In the genomic region with DNA sequence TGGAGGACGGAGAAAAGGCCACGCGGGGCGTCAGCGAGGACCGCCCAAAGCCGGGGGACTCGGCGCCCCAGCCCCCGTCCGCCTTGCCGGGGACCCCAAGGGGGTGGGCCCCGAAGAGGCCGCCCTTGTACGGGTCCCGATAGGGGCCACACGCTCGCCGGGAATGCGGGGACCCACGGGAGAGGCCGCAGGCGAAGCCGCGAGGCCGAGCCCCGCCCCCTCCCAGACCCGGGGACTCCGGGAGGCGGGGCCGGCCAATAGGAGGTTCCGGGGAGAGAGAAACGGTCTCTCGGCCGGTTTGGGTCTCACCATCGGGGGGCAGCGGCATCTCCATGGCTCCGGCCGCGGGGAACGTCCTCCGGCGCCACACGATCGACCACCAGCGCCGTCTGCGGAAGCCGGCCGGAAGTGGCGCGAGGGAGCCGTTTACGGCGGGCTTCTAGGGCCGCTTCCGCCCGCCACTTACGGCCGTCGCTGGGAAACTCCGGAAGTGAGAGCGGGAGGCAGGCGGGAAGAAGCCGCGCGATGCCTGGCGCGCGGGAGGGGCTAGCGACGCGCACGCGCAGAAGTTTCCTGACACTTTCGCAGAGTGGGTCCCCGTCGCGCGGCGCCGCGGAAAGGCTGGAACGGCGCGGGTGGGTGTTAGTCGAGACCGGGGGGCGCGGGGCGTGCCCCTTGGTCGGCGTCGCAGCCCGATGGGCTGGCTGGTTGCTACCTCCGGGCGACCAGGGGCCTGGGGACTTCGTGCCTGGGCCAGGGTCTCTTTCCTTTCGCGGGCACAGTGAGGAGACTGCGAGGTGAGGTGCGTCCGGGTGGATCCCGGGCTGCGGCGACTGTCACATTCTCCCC, we compare ENCODE assay signal across 8 cellular contexts. TPM values are rescaled to one million over a fixed set of nuclear protein-coding genes. Genes with fewer than 3 reads are reported as not detected.
DNase-seq lines count a peak whose midpoint lies in the region; ATAC-seq, FAIRE-seq and TF ChIP-seq lines count a peak whose summit lies in the region.

A gene with protein sequence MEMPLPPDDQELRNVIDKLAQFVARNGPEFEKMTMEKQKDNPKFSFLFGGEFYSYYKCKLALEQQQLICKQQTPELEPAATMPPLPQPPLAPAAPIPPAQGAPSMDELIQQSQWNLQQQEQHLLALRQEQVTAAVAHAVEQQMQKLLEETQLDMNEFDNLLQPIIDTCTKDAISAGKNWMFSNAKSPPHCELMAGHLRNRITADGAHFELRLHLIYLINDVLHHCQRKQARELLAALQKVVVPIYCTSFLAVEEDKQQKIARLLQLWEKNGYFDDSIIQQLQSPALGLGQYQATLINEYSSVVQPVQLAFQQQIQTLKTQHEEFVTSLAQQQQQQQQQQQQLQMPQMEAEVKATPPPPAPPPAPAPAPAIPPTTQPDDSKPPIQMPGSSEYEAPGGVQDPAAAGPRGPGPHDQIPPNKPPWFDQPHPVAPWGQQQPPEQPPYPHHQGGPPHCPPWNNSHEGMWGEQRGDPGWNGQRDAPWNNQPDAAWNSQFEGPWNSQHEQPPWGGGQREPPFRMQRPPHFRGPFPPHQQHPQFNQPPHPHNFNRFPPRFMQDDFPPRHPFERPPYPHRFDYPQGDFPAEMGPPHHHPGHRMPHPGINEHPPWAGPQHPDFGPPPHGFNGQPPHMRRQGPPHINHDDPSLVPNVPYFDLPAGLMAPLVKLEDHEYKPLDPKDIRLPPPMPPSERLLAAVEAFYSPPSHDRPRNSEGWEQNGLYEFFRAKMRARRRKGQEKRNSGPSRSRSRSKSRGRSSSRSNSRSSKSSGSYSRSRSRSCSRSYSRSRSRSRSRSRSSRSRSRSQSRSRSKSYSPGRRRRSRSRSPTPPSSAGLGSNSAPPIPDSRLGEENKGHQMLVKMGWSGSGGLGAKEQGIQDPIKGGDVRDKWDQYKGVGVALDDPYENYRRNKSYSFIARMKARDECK (minus strand): TSS at position 393 of the 849 bp plus-strand sequence. CDS start 59 bp downstream, at position 334.

- H3K9me3 ChIP-seq in astrocyte (ENCODE audit: insufficient read depth, low read depth, low read length) (no peaks in the 10 kb centered on the region), aorta (ENCODE audit: control insufficient read depth, low read length) (no peaks in the 10 kb centered on the region)

- peaks cover 45% of the 10 kb centered on the region for H4K20me1 ChIP-seq in astrocyte (ENCODE audit: insufficient read depth, low read length)

- intact Hi-C loops in aorta (cut with DNase I) = no loop called here

- H3K9ac ChIP-seq in astrocyte (ENCODE audit: low read length) = peak within 1 kb of the TSS; percentile 95
- peak within 1 kb of the TSS; percentile 88 for H3K9ac ChIP-seq in rectal smooth muscle tissue (ENCODE audit: low read length)

- 0% methylated on average over 94 to 106 of the region's 106 CpGs for WGBS in aorta, 2 donors

- H3K27ac Mint-ChIP-seq in astrocyte (ENCODE audit: unreplicated experiment) = peak within 1 kb of the TSS; percentile 91

- no peaks in the 10 kb centered on the region for H3K27me3 ChIP-seq in astrocyte (ENCODE audit: insufficient read depth, low read length)
- H3K27me3 ChIP-seq in rectal smooth muscle tissue (ENCODE audit: control insufficient read depth, insufficient read depth, low read length) = no peaks in the 10 kb centered on the region
- H3K27me3 ChIP-seq in aorta (ENCODE audit: control insufficient read depth in 1 of 2, insufficient read depth in 2 of 2, low read length in 1 of 2) = no peaks in the 10 kb centered on the region

- peak within 1 kb of the TSS; percentile 95 for H3K4me3 ChIP-seq in astrocyte (ENCODE audit: insufficient read depth, low read depth, low read length)
- peak within 1 kb of the TSS; percentile 71 for H3K4me3 ChIP-seq in rectal smooth muscle tissue (ENCODE audit: low read length)
- H3K4me3 ChIP-seq in aorta (ENCODE audit: low read length in 2 of 2) = peak within 1 kb of the TSS; percentile 80 to 90

- peak within 1 kb of the TSS; percentile 68 for H2AFZ ChIP-seq in astrocyte (ENCODE audit: low read depth, low read length)

- peak within 1 kb of the TSS; percentile 97 for H3K4me2 ChIP-seq in astrocyte (ENCODE audit: low read length)

- peaks cover 5% of the 10 kb centered on the region for H3K9me3 Mint-ChIP-seq in astrocyte (ENCODE audit: unreplicated experiment)

- ATAC-seq in HG02981 (IDR thresholded peaks at IDR 0.05; ENCODE audit: unreplicated experiment) = peak; percentile 58
- ATAC-seq in aorta (ENCODE audit: low FRiP score) = peak; percentile 98

- H3K36me3 Mint-ChIP-seq in astrocyte (ENCODE audit: low read depth, unreplicated experiment) = peaks cover 23% of the 10 kb centered on the region

- peaks cover 71% of the 10 kb centered on the region for H3K79me2 ChIP-seq in astrocyte (ENCODE audit: insufficient read depth, low read length)

- H3K27me3 Mint-ChIP-seq in astrocyte (ENCODE audit: low read depth, unreplicated experiment) = no peaks in the 10 kb centered on the region

- H3K27ac ChIP-seq in astrocyte (ENCODE audit: low read depth, low read length) (peak within 1 kb of the TSS; percentile 85), rectal smooth muscle tissue (ENCODE audit: low read depth, low read length) (peak within 1 kb of the TSS; percentile 86), aorta (ENCODE audit: low read depth in 1 of 2, low read length in 2 of 2) (peak within 1 kb of the TSS in 1 of 2 donors; percentile 16)

- TF ChIP-seq CTCF in astrocyte (IDR thresholded peaks at IDR 0.05; ENCODE audit: insufficient read depth, low read depth, low read length) = no peak

- FAIRE-seq in GM18507 (lab: Jason Lieb, UNC) (peak; percentile 93), astrocyte (lab: Jason Lieb, UNC) (no peak)

- H3K4me3 Mint-ChIP-seq in astrocyte (ENCODE audit: unreplicated experiment) = peak within 1 kb of the TSS; percentile 93

- H3K36me3 ChIP-seq in astrocyte (ENCODE audit: insufficient read depth, low read length) = no peaks in the 10 kb centered on the region
- H3K36me3 ChIP-seq in rectal smooth muscle tissue (ENCODE audit: control insufficient read depth, insufficient read depth, low read length) = peaks cover 10% of the 10 kb centered on the region
- H3K36me3 ChIP-seq in aorta (ENCODE audit: control insufficient read depth in 1 of 2, insufficient read depth in 2 of 2, low read length in 1 of 2) = peaks cover 0 to 2% of the 10 kb centered on the region in 2 donors

- DNase-seq in GM18507 (ENCODE audit: extremely low spot score, insufficient read length, low read depth) (peak; percentile 90), NCI-H2029 treated with DMSO at 0.1 percent for 48 hours (lab: John Stamatoyannopoulos, UW) (peak; percentile 79), T-helper 22 cell (ENCODE audit: low read depth) (peak; percentile 92), astrocyte (ENCODE audit: low read depth) (peak; percentile 82), hepatic stellate cell (ENCODE audit: low spot score) (peak; percentile 94), aorta (peak; percentile 97 to 98)

- H3K4me1 ChIP-seq in astrocyte (ENCODE audit: insufficient read depth, low read length) (peaks cover 13% of the 10 kb centered on the region), rectal smooth muscle tissue (ENCODE audit: control insufficient read depth, insufficient read depth, low read length) (peaks cover 14% of the 10 kb centered on the region), aorta (ENCODE audit: control insufficient read depth in 1 of 2, insufficient read depth in 2 of 2, low read length in 2 of 2) (peaks cover 0 to 6% of the 10 kb centered on the region in 2 donors)

- peaks cover 16% of the 10 kb centered on the region for H3K4me1 Mint-ChIP-seq in astrocyte (ENCODE audit: low read depth, unreplicated experiment)

RNA-seq across cellular contexts. Expression of the gene that starts here (rescaled TPM):
- total RNA-seq in astrocyte = 41.5 and 45.3 TPM in 2 replicates
- total RNA-seq in aorta = 10 to 100 TPM; 32.4 to 36.6 TPM
- 10 to 100 TPM in 1 of 2 donors, 1 to 10 TPM in 1; 5.5 to 17.4 TPM for polyA plus RNA-seq in aorta
